11 cellular contexts compared by ENCODE assay signal in the genomic region with DNA sequence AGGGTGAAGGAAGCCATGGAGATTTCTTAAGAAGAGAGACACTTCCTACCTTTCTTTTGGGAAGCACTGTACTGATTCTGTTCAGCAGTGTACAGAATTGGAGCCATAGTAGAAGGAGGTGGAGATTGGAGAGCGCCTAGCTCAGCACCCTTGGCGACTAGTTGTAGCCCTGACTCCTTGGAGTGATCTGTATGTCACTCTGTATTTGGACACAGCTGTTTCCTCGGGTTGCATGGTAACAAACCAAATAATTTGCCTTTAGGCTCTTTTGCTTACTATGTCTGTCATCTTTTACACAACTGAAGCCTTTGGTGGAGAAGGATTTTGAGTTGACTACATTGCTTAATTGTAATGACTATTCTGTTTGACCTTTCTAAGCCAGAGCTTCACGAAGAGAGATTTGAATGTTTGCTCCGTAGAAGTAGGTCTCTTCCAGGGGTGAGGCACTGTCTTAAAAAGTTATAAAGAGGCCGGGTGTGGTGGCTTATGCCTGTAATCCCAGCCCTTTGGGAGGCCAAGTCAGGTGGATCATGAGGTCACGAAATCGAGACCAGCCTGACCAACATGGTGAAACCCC.
DNase-seq lines count a peak whose midpoint lies in the region; ATAC-seq and TF ChIP-seq lines count a peak whose summit lies in the region.
"Had no signal": no experiment of that assay in that cellular context is flagged by ENCODE, and none has a peak within 500 bp of the region (broad histone marks: within the 10 kb centered on the region; RNA-seq: fewer than 3 reads in every experiment).

No MANE protein-coding gene starts in this region.

- peaks cover 0 to 87% (median 46%) of the 10 kb centered on the region in 12 donors for H3K4me1 ChIP-seq in heart left ventricle
- peaks cover 4 to 11% of the 10 kb centered on the region in 2 donors for H3K4me1 ChIP-seq in adrenal gland (replicated peaks in 1 of 2)

- ATAC-seq in GM18508 (IDR thresholded peaks at IDR 0.05; ENCODE audit: insufficient read depth, unreplicated experiment): peak; percentile 64
- peak; percentile 76 for ATAC-seq in GM21526 (IDR thresholded peaks at IDR 0.05; ENCODE audit: low FRiP score, unreplicated experiment)
- ATAC-seq in HG03460 (IDR thresholded peaks at IDR 0.05; ENCODE audit: unreplicated experiment): peak; percentile 76
- ATAC-seq in heart left ventricle: peak in 3 of 4 donors; percentile 47 to 63 (median 52)
- ATAC-seq: right lobe of liver had no signal

- DNase-seq in heart left ventricle: no peak
- DNase-seq in stimulated activated CD8-positive, alpha-beta memory T cell treated with anti-CD3 and anti-CD28 coated beads, Interleukin-4, amount 100 ng/mL, for 48 hours: no peak
- DNase-seq in caudate nucleus (lab: John Stamatoyannopoulos, UW): no peak
- no peak for DNase-seq in adrenal gland
- no peak for DNase-seq in glomerular visceral epithelial cell (ENCODE audit: extremely low spot score)
- DNase-seq: activated gamma-delta T cell treated with Interleukin-2 at 50 U/mL for 16 hours, NCI-H446, right lobe of liver had no signal

- H3K9me3 ChIP-seq in heart left ventricle (no peaks in the 10 kb centered on the region), adrenal gland (replicated peaks in 1 of 3) (no peaks in the 10 kb centered on the region)
- H3K9me3 ChIP-seq: right lobe of liver had no signal

- peak overlapping the region in 3 of 12 donors; percentile 1 to 14 (median 13) for H3K27ac ChIP-seq in heart left ventricle
- no peak overlapping the region for H3K27ac ChIP-seq in caudate nucleus (ENCODE audit: low read depth, low read length)
- no peak overlapping the region for H3K27ac ChIP-seq in adrenal gland
- H3K27ac ChIP-seq: right lobe of liver had no signal

- WGBS in heart left ventricle, 4 donors: 68 to 80% (median 75%) methylated on average over 8 of the region's 8 CpGs
- 86 to 94% (median 90%) methylated on average over 8 of the region's 8 CpGs for WGBS in adrenal gland, 4 donors

- TF ChIP-seq CTCF in heart left ventricle (IDR thresholded peaks at IDR 0.05) (no peak), adrenal gland (IDR thresholded peaks at IDR 0.05) (no peak)

- H3K36me3 ChIP-seq in heart left ventricle: peaks cover 0 to 5% (median 0%) of the 10 kb centered on the region in 9 donors
- no peaks in the 10 kb centered on the region for H3K36me3 ChIP-seq in adrenal gland (replicated peaks in 1 of 2)
- H3K36me3 ChIP-seq: right lobe of liver had no signal

- intact Hi-C loops in heart left ventricle (cut with DNase I) (loop anchor here in 2 of 10 donors (5.0 to 10.0 kb wide), 2 partner anchors 40 to 73 kb away; partner anchors contain the start of gene AKAP13 (in 1 of the 2)), adrenal gland (cut with DNase I) (no loop called here)

- H3K4me3 ChIP-seq in heart left ventricle (no peak overlapping the region), adrenal gland (no peak overlapping the region)
- H3K4me3 ChIP-seq: right lobe of liver had no signal

- H3K27me3 ChIP-seq in heart left ventricle: no peaks in the 10 kb centered on the region
- no peaks in the 10 kb centered on the region for H3K27me3 ChIP-seq in adrenal gland
- H3K27me3 ChIP-seq: right lobe of liver had no signal

- TF ChIP-seq POLR2A in heart left ventricle (IDR thresholded peaks at IDR 0.05) (no peak), adrenal gland (IDR thresholded peaks at IDR 0.05) (no peak)
